13 cellular contexts compared by ENCODE assay signal in genomic region chr10:133405844-133406527, GRCh38. TPM values are rescaled to one million over a fixed set of nuclear protein-coding genes. Genes with fewer than 3 reads are reported as not detected.
A peak's percentile ranks its signal among the peaks of the same experiment; 100 is the strongest.
DNase-seq lines count a peak whose midpoint lies in the region; ATAC-seq lines count a peak whose summit lies in the region.
"Had no signal": no experiment of that assay in that cellular context is flagged by ENCODE, and none has a peak within 500 bp of the region (broad histone marks: within the 10 kb centered on the region; RNA-seq: fewer than 3 reads in every experiment).

No MANE protein-coding gene starts in this region.

- ATAC-seq in GM21515 (IDR thresholded peaks at IDR 0.05; ENCODE audit: unreplicated experiment) (peak; percentile 43), HG02938 (IDR thresholded peaks at IDR 0.05; ENCODE audit: unreplicated experiment) (no peak)

- no peak overlapping the region for H3K4me3 Mint-ChIP-seq in activated CD4-positive, alpha-beta memory T cell treated with anti-CD3 and anti-CD28 coated beads, Interleukin-2, amount 10 ng/mL, durations not matched to agents 7 days and 5 days
- H3K4me3 Mint-ChIP-seq in activated CD4-positive, alpha-beta memory T cell treated with anti-CD3 and anti-CD28 coated beads for 36 hours: no peak overlapping the region
- H3K4me3 Mint-ChIP-seq: activated naive CD4-positive, alpha-beta T cell treated with anti-CD3 and anti-CD28 coated beads, Interleukin-2, amount 10 ng/mL, durations not matched to agents 7 days and 5 days had no signal

- no peak overlapping the region for H2BK12ac ChIP-seq in mesenchymal stem cell (ENCODE audit: low read length in 2 of 2)

- intact Hi-C loops in activated CD4-positive, alpha-beta memory T cell treated with anti-CD3 and anti-CD28 coated beads for 36 hours (cut with micrococcal nuclease): no loop called here

- H3K9me3 Mint-ChIP-seq in activated CD4-positive, alpha-beta memory T cell treated with anti-CD3 and anti-CD28 coated beads, Interleukin-2, amount 10 ng/mL, durations not matched to agents 7 days and 5 days: peaks cover 19% of the 10 kb centered on the region
- H3K9me3 Mint-ChIP-seq in activated CD4-positive, alpha-beta memory T cell treated with anti-CD3 and anti-CD28 coated beads for 36 hours: peaks cover 8% of the 10 kb centered on the region

- H2BK120ac ChIP-seq in mesenchymal stem cell (ENCODE audit: low read depth, low read length): no peak overlapping the region

- POLR2A ChIA-PET in activated CD4-positive, alpha-beta memory T cell treated with anti-CD3 and anti-CD28 coated beads, Interleukin-2, amount 10 ng/mL, durations not matched to agents 7 days and 5 days (lab: Charles Lee): interaction anchor here (1.0 to 1.3 kb wide), 2 partner anchors 16 to 76 kb away, joined by 3 to 4 read pairs; no protein-coding TSS in a partner anchor
- POLR2A ChIA-PET in activated CD4-positive, alpha-beta memory T cell treated with anti-CD3 and anti-CD28 coated beads for 36 hours (lab: Charles Lee): no interaction called here

- peaks cover 28% of the 10 kb centered on the region for H3K79me1 ChIP-seq in mesenchymal stem cell (replicated peaks; ENCODE audit: low read length, poor library complexity, severe bottlenecking)

- no peak overlapping the region for H3K18ac ChIP-seq in mesenchymal stem cell (ENCODE audit: low read depth in 1 of 2, low read length in 2 of 2)

- peaks cover 10% of the 10 kb centered on the region for H3K9me3 ChIP-seq in mesenchymal stem cell (ENCODE audit: control insufficient read depth, low read length)

- H2BK15ac ChIP-seq in mesenchymal stem cell (ENCODE audit: low read depth, poor library complexity, severe bottlenecking): no peak overlapping the region

- CTCF ChIA-PET in activated CD4-positive, alpha-beta memory T cell treated with anti-CD3 and anti-CD28 coated beads, Interleukin-2, amount 10 ng/mL, durations not matched to agents 7 days and 5 days (lab: Charles Lee): interaction anchor here (1.0 kb wide), 1 partner anchor 76 kb away, joined by 3 read pairs; no protein-coding TSS in a partner anchor
- CTCF ChIA-PET in activated CD4-positive, alpha-beta memory T cell treated with anti-CD3 and anti-CD28 coated beads for 36 hours (lab: Charles Lee): no interaction called here

- 97% methylated on average over 6 of the region's 8 CpGs for WGBS in mesenchymal stem cell

- peak overlapping the region; percentile 67 for H3K27ac ChIP-seq in mesenchymal stem cell (ENCODE audit: low read length, poor library complexity, severe bottlenecking)
- H3K27ac ChIP-seq: PC-9 had no signal

- no peak overlapping the region for H2AFZ ChIP-seq in mesenchymal stem cell (ENCODE audit: low read depth, low read length)
- H2AFZ ChIP-seq: PC-9 had no signal

- H3K27me3 ChIP-seq in mesenchymal stem cell (ENCODE audit: control insufficient read depth in 1 of 2, insufficient read depth in 1 of 2, low read length in 2 of 2): no peaks in the 10 kb centered on the region
- H3K27me3 ChIP-seq: spleen had no signal

- peaks cover 10% of the 10 kb centered on the region for H3K4me1 ChIP-seq in mesenchymal stem cell (ENCODE audit: control insufficient read depth, insufficient read depth, low read depth, low read length)

- H3K36me3 Mint-ChIP-seq in activated CD4-positive, alpha-beta memory T cell treated with anti-CD3 and anti-CD28 coated beads, Interleukin-2, amount 10 ng/mL, durations not matched to agents 7 days and 5 days (ENCODE audit: low read depth): peaks cover 83% of the 10 kb centered on the region
- H3K36me3 Mint-ChIP-seq in activated CD4-positive, alpha-beta memory T cell treated with anti-CD3 and anti-CD28 coated beads for 36 hours: peaks cover 74% of the 10 kb centered on the region

- H3K23ac ChIP-seq in mesenchymal stem cell (ENCODE audit: low read length in 2 of 2): no peak overlapping the region

- H3K27ac Mint-ChIP-seq in activated CD4-positive, alpha-beta memory T cell treated with anti-CD3 and anti-CD28 coated beads, Interleukin-2, amount 10 ng/mL, durations not matched to agents 7 days and 5 days: peak overlapping the region; percentile 62
- no peak overlapping the region for H3K27ac Mint-ChIP-seq in activated CD4-positive, alpha-beta memory T cell treated with anti-CD3 and anti-CD28 coated beads for 36 hours
- H3K27ac Mint-ChIP-seq: activated naive CD4-positive, alpha-beta T cell treated with anti-CD3 and anti-CD28 coated beads, Interleukin-2, amount 10 ng/mL, durations not matched to agents 7 days and 5 days had no signal

- no peak overlapping the region for H3K9ac ChIP-seq in mesenchymal stem cell (ENCODE audit: low read length)

- H2BK5ac ChIP-seq in mesenchymal stem cell (ENCODE audit: low read depth, low read length, poor library complexity, severe bottlenecking): no peak overlapping the region

- peaks cover 46% of the 10 kb centered on the region for H3K4me1 Mint-ChIP-seq in activated CD4-positive, alpha-beta memory T cell treated with anti-CD3 and anti-CD28 coated beads, Interleukin-2, amount 10 ng/mL, durations not matched to agents 7 days and 5 days
- H3K4me1 Mint-ChIP-seq in activated CD4-positive, alpha-beta memory T cell treated with anti-CD3 and anti-CD28 coated beads for 36 hours (ENCODE audit: low read depth): peaks cover 42% of the 10 kb centered on the region

- no peak overlapping the region for H4K91ac ChIP-seq in mesenchymal stem cell (ENCODE audit: low read length)

- no peak overlapping the region for H2AK5ac ChIP-seq in mesenchymal stem cell (ENCODE audit: low read length, severe bottlenecking)

- peaks cover 36 to 85% of the 10 kb centered on the region in 2 experiments for H3K36me3 ChIP-seq in mesenchymal stem cell (ENCODE audit: control insufficient read depth in 1 of 2, insufficient read depth in 2 of 2, low read depth in 1 of 2, low read length in 2 of 2)

- no peak overlapping the region for H3K4me3 ChIP-seq in mesenchymal stem cell (ENCODE audit: insufficient read depth in 1 of 2, low read depth in 1 of 2, low read length in 2 of 2)
- H3K4me3 ChIP-seq: PC-9, spleen had no signal

- no peaks in the 10 kb centered on the region for H3K27me3 Mint-ChIP-seq in activated CD4-positive, alpha-beta memory T cell treated with anti-CD3 and anti-CD28 coated beads, Interleukin-2, amount 10 ng/mL, durations not matched to agents 7 days and 5 days
- H3K27me3 Mint-ChIP-seq in activated CD4-positive, alpha-beta memory T cell treated with anti-CD3 and anti-CD28 coated beads for 36 hours: no peaks in the 10 kb centered on the region
- H3K27me3 Mint-ChIP-seq: activated naive CD4-positive, alpha-beta T cell treated with anti-CD3 and anti-CD28 coated beads, Interleukin-2, amount 10 ng/mL, durations not matched to agents 7 days and 5 days had no signal

- no peak overlapping the region for H3K4ac ChIP-seq in mesenchymal stem cell (ENCODE audit: low read depth in 1 of 2, low read length in 2 of 2)

- no peak overlapping the region for H3K4me2 ChIP-seq in mesenchymal stem cell (ENCODE audit: low read length, poor library complexity, severe bottlenecking)
- H3K4me2 ChIP-seq: PC-9 had no signal

- no peak overlapping the region for H4K8ac ChIP-seq in mesenchymal stem cell (ENCODE audit: low read length)

- DNase-seq in activated CD4-positive, alpha-beta memory T cell treated with anti-CD3 and anti-CD28 coated beads, Interleukin-2, amount 10 ng/mL, durations not matched to agents 7 days and 5 days: no peak
- no peak for DNase-seq in activated CD4-positive, alpha-beta memory T cell treated with anti-CD3 and anti-CD28 coated beads for 36 hours
- DNase-seq in LHCN-M2 (ENCODE audit: low read depth) (peak; percentile 56), mesenchymal stem cell (peak; percentile 16), amniotic stem cell (lab: John Stamatoyannopoulos, UW) (no peak), NCI-H2227 treated with DMSO at 0.1 percent for 48 hours (lab: John Stamatoyannopoulos, UW) (no peak)
- DNase-seq: activated naive CD4-positive, alpha-beta T cell treated with anti-CD3 and anti-CD28 coated beads, Interleukin-2, amount 10 ng/mL, durations not matched to agents 7 days and 5 days; NCI-H1092 treated with DMSO at 0.1 percent for 48 hours; PC-9; spleen had no signal

- no peak overlapping the region for H3K14ac ChIP-seq in mesenchymal stem cell (ENCODE audit: low read length in 2 of 2)

RNA-seq across cellular contexts. Expression of gene MTG1, which starts 12.0 kb away (rescaled TPM):
- 10 to 100 TPM; 41.7 to 42.2 TPM for total RNA-seq in activated CD4-positive, alpha-beta memory T cell treated with anti-CD3 and anti-CD28 coated beads, Interleukin-2, amount 10 ng/mL, durations not matched to agents 7 days and 5 days
- total RNA-seq in activated CD4-positive, alpha-beta memory T cell treated with anti-CD3 and anti-CD28 coated beads for 36 hours: 10 to 100 TPM; 33.9 to 40.3 TPM
- 25.3 and 28.5 TPM in 2 replicates for total RNA-seq in LHCN-M2 (2014; rRNA removed)
- 32.8 TPM for polyA plus RNA-seq in LHCN-M2 (2012)
- polyA plus RNA-seq in mesenchymal stem cell (2013, experiment 1 of 2): 26.2 TPM
- 26.0 TPM for polyA plus RNA-seq in mesenchymal stem cell (2013, experiment 2 of 2)

RNA-seq across cellular contexts. Expression of gene SPRN, which starts 18.4 kb away (rescaled TPM):
- total RNA-seq in activated CD4-positive, alpha-beta memory T cell treated with anti-CD3 and anti-CD28 coated beads, Interleukin-2, amount 10 ng/mL, durations not matched to agents 7 days and 5 days: not detected
- total RNA-seq in activated CD4-positive, alpha-beta memory T cell treated with anti-CD3 and anti-CD28 coated beads for 36 hours: not detected
- total RNA-seq in LHCN-M2 (2014; rRNA removed): 0.29 and 0.32 TPM in 2 replicates
- 1.3 TPM for polyA plus RNA-seq in LHCN-M2 (2012)
- 0.17 TPM for polyA plus RNA-seq in mesenchymal stem cell (2013, experiment 1 of 2)
- 0.19 TPM for polyA plus RNA-seq in mesenchymal stem cell (2013, experiment 2 of 2)
- total RNA-seq: Daoy, PC-9 had no signal

RNA-seq across cellular contexts. Expression of gene PAOX, which starts 26.9 kb away (rescaled TPM):
- total RNA-seq in activated CD4-positive, alpha-beta memory T cell treated with anti-CD3 and anti-CD28 coated beads, Interleukin-2, amount 10 ng/mL, durations not matched to agents 7 days and 5 days: 1 to 10 TPM; 5.9 to 7.8 TPM
- 1 to 10 TPM; 8.8 to 9.6 TPM for total RNA-seq in activated CD4-positive, alpha-beta memory T cell treated with anti-CD3 and anti-CD28 coated beads for 36 hours
- total RNA-seq in LHCN-M2 (2014; rRNA removed): 3.3 and 3.5 TPM in 2 replicates
- polyA plus RNA-seq in LHCN-M2 (2012): 3.4 TPM
- 4.3 TPM for polyA plus RNA-seq in mesenchymal stem cell (2013, experiment 1 of 2)
- 4.0 TPM for polyA plus RNA-seq in mesenchymal stem cell (2013, experiment 2 of 2)

RNA-seq across cellular contexts. Expression of gene ECHS1, which starts 32.8 kb away (rescaled TPM):
- total RNA-seq in activated CD4-positive, alpha-beta memory T cell treated with anti-CD3 and anti-CD28 coated beads, Interleukin-2, amount 10 ng/mL, durations not matched to agents 7 days and 5 days: 10 to 100 TPM; 31.3 to 31.6 TPM
- 10 to 100 TPM; 60.2 to 64.8 TPM for total RNA-seq in activated CD4-positive, alpha-beta memory T cell treated with anti-CD3 and anti-CD28 coated beads for 36 hours
- total RNA-seq in LHCN-M2 (2014; rRNA removed): 117 and 130 TPM in 2 replicates
- 129 TPM for polyA plus RNA-seq in LHCN-M2 (2012)
- 78.5 TPM for polyA plus RNA-seq in mesenchymal stem cell (2013, experiment 1 of 2)
- polyA plus RNA-seq in mesenchymal stem cell (2013, experiment 2 of 2): 77.3 TPM

RNA-seq across cellular contexts. Expression of gene SCART1, which starts 47.8 kb away (rescaled TPM):
- total RNA-seq in activated CD4-positive, alpha-beta memory T cell treated with anti-CD3 and anti-CD28 coated beads, Interleukin-2, amount 10 ng/mL, durations not matched to agents 7 days and 5 days: 10 to 100 TPM; 15.3 to 15.4 TPM
- total RNA-seq in activated CD4-positive, alpha-beta memory T cell treated with anti-CD3 and anti-CD28 coated beads for 36 hours: 1 to 10 TPM; 5.4 to 6.2 TPM
- total RNA-seq in LHCN-M2 (2014; rRNA removed): 0.57 and 1.0 TPM in 2 replicates
- polyA plus RNA-seq in LHCN-M2 (2012): 0.16 TPM
- 0.47 TPM for polyA plus RNA-seq in mesenchymal stem cell (2013, experiment 1 of 2)
- polyA plus RNA-seq in mesenchymal stem cell (2013, experiment 2 of 2): 0.58 TPM

Comparison
In these comparisons a context has a peak if more than half of its experiments do, and no peak if none do; other contexts are left out.
1. DNase-seq: peak in LHCN-M2 (single experiment) and mesenchymal stem cell (single experiment); none in activated CD4-positive, alpha-beta memory T cell treated with anti-CD3 and anti-CD28 coated beads, Interleukin-2, amount 10 ng/mL, durations not matched to agents 7 days and 5 days (single experiment), activated CD4-positive, alpha-beta memory T cell treated with anti-CD3 and anti-CD28 coated beads for 36 hours (single experiment), amniotic stem cell (single experiment) and NCI-H2227 treated with DMSO at 0.1 percent for 48 hours (single experiment).